In genomic region chr4:95289028-95289634, GRCh38 we compare ENCODE assay signal across 10 cellular contexts.
DNase-seq lines count a peak whose midpoint lies in the region; ATAC-seq, FAIRE-seq and TF ChIP-seq lines count a peak whose summit lies in the region.
"Had no signal": no experiment of that assay in that cellular context is flagged by ENCODE, and none has a peak within 500 bp of the region (broad histone marks: within the 10 kb centered on the region; RNA-seq: fewer than 3 reads in every experiment).

No MANE protein-coding gene starts in this region.

- H2BK120ac ChIP-seq in mesenchymal stem cell (ENCODE audit: low read depth, low read length), result no peak overlapping the region

- TF ChIP-seq POLR2A in GM12892 (IDR thresholded peaks at IDR 0.05; ENCODE audit: low read depth, low read length), result no peak

- H2BK5ac ChIP-seq in mesenchymal stem cell (ENCODE audit: low read depth, low read length, poor library complexity, severe bottlenecking), result no peak overlapping the region

- H3K27me3 ChIP-seq in RWPE2 (ENCODE audit: insufficient read depth, poor library complexity, severe bottlenecking), result no peaks in the 10 kb centered on the region
- H3K27me3 ChIP-seq in mesenchymal stem cell (ENCODE audit: control insufficient read depth in 1 of 2, insufficient read depth in 1 of 2, low read length in 2 of 2), result no peaks in the 10 kb centered on the region

- FAIRE-seq in GM12892 (lab: Jason Lieb, UNC), result no peak

- H3K27ac ChIP-seq in RWPE2 (ENCODE audit: poor library complexity, severe bottlenecking) (no peak overlapping the region), mesenchymal stem cell (ENCODE audit: low read length, poor library complexity, severe bottlenecking) (no peak overlapping the region)
- H3K27ac ChIP-seq: HL-60 had no signal

- no peak overlapping the region for H4K91ac ChIP-seq in mesenchymal stem cell (ENCODE audit: low read length)

- H3K79me1 ChIP-seq in mesenchymal stem cell (replicated peaks; ENCODE audit: low read length, poor library complexity, severe bottlenecking), result no peaks in the 10 kb centered on the region

- no peak overlapping the region for H2BK12ac ChIP-seq in mesenchymal stem cell (ENCODE audit: low read length in 2 of 2)

- H3K4me1 ChIP-seq in RWPE2 (ENCODE audit: insufficient read depth, poor library complexity, severe bottlenecking) (peaks cover 11% of the 10 kb centered on the region), mesenchymal stem cell (ENCODE audit: control insufficient read depth, insufficient read depth, low read depth, low read length) (no peaks in the 10 kb centered on the region)

- no peak overlapping the region for H3K4ac ChIP-seq in mesenchymal stem cell (ENCODE audit: low read depth in 1 of 2, low read length in 2 of 2)

- H3K36me3 ChIP-seq in RWPE2 (ENCODE audit: low read depth), result no peaks in the 10 kb centered on the region
- H3K36me3 ChIP-seq in mesenchymal stem cell (ENCODE audit: control insufficient read depth in 1 of 2, insufficient read depth in 2 of 2, low read depth in 1 of 2, low read length in 2 of 2), result no peaks in the 10 kb centered on the region

- no peak overlapping the region for H2AFZ ChIP-seq in mesenchymal stem cell (ENCODE audit: low read depth, low read length)

- no peak overlapping the region for H3K4me3 ChIP-seq in RWPE2 (ENCODE audit: severe bottlenecking)
- H3K4me3 ChIP-seq in mesenchymal stem cell (ENCODE audit: insufficient read depth in 1 of 2, low read depth in 1 of 2, low read length in 2 of 2), result no peak overlapping the region
- H3K4me3 ChIP-seq: lung had no signal

- H3K4me2 ChIP-seq in mesenchymal stem cell (ENCODE audit: low read length, poor library complexity, severe bottlenecking), result no peak overlapping the region

- H4K8ac ChIP-seq in mesenchymal stem cell (ENCODE audit: low read length), result no peak overlapping the region

- no peak overlapping the region for H3K9ac ChIP-seq in mesenchymal stem cell (ENCODE audit: low read length)

- ATAC-seq in GM18909 (IDR thresholded peaks at IDR 0.05; ENCODE audit: poor library complexity, unreplicated experiment) (peak; percentile 74), HG02981 (IDR thresholded peaks at IDR 0.05; ENCODE audit: unreplicated experiment) (peak; percentile 71), RWPE2 (ENCODE audit: low read depth) (peak; percentile 90)

- no peak overlapping the region for H2BK15ac ChIP-seq in mesenchymal stem cell (ENCODE audit: low read depth, poor library complexity, severe bottlenecking)

- H3K23ac ChIP-seq in mesenchymal stem cell (ENCODE audit: low read length in 2 of 2), result no peak overlapping the region

- H3K9me3 ChIP-seq in RWPE2 (ENCODE audit: severe bottlenecking) (peaks cover 4% of the 10 kb centered on the region), mesenchymal stem cell (ENCODE audit: control insufficient read depth, low read length) (peaks cover 2% of the 10 kb centered on the region)

- 85% methylated on average over 1 of the region's 1 CpG for WGBS in mesenchymal stem cell

- H3K18ac ChIP-seq in mesenchymal stem cell (ENCODE audit: low read depth in 1 of 2, low read length in 2 of 2), result no peak overlapping the region

- no peak for TF ChIP-seq CTCF in RWPE2 (IDR thresholded peaks at IDR 0.05; ENCODE audit: poor library complexity, severe bottlenecking)

- H2AK5ac ChIP-seq in mesenchymal stem cell (ENCODE audit: low read length, severe bottlenecking), result no peak overlapping the region

- H3K14ac ChIP-seq in mesenchymal stem cell (ENCODE audit: low read length in 2 of 2), result no peak overlapping the region

- DNase-seq in RWPE2 (ENCODE audit: low spot score) (no peak), mesenchymal stem cell (peak; percentile 16), H4 (ENCODE audit: low spot score) (no peak), GM12892 (ENCODE audit: insufficient read length) (no peak), NCI-H146 treated with DMSO at 0.1 percent for 48 hours (lab: John Stamatoyannopoulos, UW; ENCODE audit: unreplicated experiment) (no peak)
- DNase-seq in effector CD4-positive, alpha-beta T cell, result no peak
